11 cellular contexts compared by ENCODE assay signal in the genomic region with DNA sequence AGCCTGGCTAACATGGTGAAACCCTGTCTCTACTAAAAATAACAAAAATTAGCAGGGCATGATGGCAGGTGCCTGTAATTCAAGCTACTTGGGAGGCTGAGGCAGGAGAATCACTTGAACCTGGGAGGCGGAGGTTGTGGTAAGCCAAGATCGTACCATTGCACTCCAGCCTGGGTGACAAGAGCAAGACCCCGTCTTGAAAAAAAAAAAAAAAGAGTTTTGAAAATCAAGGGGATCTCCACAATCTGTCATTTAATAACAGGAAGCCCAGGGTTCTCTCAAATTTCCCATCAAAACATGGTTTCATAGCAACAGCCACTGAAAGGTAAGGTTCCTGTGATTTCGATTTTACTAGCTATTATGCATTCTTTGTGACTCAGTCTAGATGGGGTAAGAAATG. TPM values are rescaled to one million over a fixed set of nuclear protein-coding genes. Genes with fewer than 3 reads are reported as not detected.
DNase-seq lines count a peak whose midpoint lies in the region; ATAC-seq and TF ChIP-seq lines count a peak whose summit lies in the region.
"Not testable (repeated sequence)": the region's sequence is repeated elsewhere in the genome, so short reads cannot be mapped to it uniquely, and the experiment has no call there.
"Had no signal": no experiment of that assay in that cellular context is flagged by ENCODE, and none has a peak within 500 bp of the region (broad histone marks: within the 10 kb centered on the region; RNA-seq: fewer than 3 reads in every experiment).

No MANE protein-coding gene starts in this region.

- H3K36me3 Mint-ChIP-seq in activated CD8-positive, alpha-beta memory T cell treated with anti-CD3 and anti-CD28 coated beads, Interleukin-2, amount 10 ng/mL, durations not matched to agents 7 days and 5 days: not testable (repeated sequence)
- H3K36me3 Mint-ChIP-seq in stimulated activated effector memory CD8-positive, alpha-beta T cell treated with anti-CD3 and anti-CD28 coated beads, Interleukin-12 subunit alpha, Interleukin-12 subunit beta, amount 100 ng/mL, for 72 hours: peaks cover 28% of the 10 kb centered on the region

- H3K27ac ChIP-seq in brain microvascular endothelial cell: not testable (repeated sequence)

- H3K36me3 ChIP-seq in brain microvascular endothelial cell (replicated peaks): not testable (repeated sequence)

- ATAC-seq in GM19351 (IDR thresholded peaks at IDR 0.05; ENCODE audit: unreplicated experiment) (peak; percentile 76), HG02623 (IDR thresholded peaks at IDR 0.05; ENCODE audit: unreplicated experiment) (peak; percentile 74), HG03280 (IDR thresholded peaks at IDR 0.05; ENCODE audit: unreplicated experiment) (peak; percentile 78), SK-N-SH treated with all-trans-retinoic acid at 6 μM for 48 hours (peak; percentile 22; the same call in 1 of the 3 replicates)
- ATAC-seq in activated CD8-positive, alpha-beta memory T cell treated with anti-CD3 and anti-CD28 coated beads, Interleukin-2, amount 10 ng/mL, durations not matched to agents 7 days and 5 days: peak; percentile 89
- ATAC-seq in stimulated activated effector memory CD8-positive, alpha-beta T cell treated with anti-CD3 and anti-CD28 coated beads, Interleukin-12 subunit alpha, Interleukin-12 subunit beta, amount 100 ng/mL, for 72 hours: peak; percentile 95

- H3K27me3 ChIP-seq in brain microvascular endothelial cell (replicated peaks): not testable (repeated sequence)

- H3K27me3 Mint-ChIP-seq in activated CD8-positive, alpha-beta memory T cell treated with anti-CD3 and anti-CD28 coated beads, Interleukin-2, amount 10 ng/mL, durations not matched to agents 7 days and 5 days: not testable (repeated sequence)

- not testable (repeated sequence) for H3K4me3 ChIP-seq in GM12864 (ENCODE audit: low read depth, low read length); brain microvascular endothelial cell (ENCODE audit: low read depth, low read length)

- H3K4me3 Mint-ChIP-seq in activated CD8-positive, alpha-beta memory T cell treated with anti-CD3 and anti-CD28 coated beads, Interleukin-2, amount 10 ng/mL, durations not matched to agents 7 days and 5 days: peak overlapping the region; percentile 64
- H3K4me3 Mint-ChIP-seq in stimulated activated effector memory CD8-positive, alpha-beta T cell treated with anti-CD3 and anti-CD28 coated beads, Interleukin-12 subunit alpha, Interleukin-12 subunit beta, amount 100 ng/mL, for 72 hours: peak overlapping the region; percentile 64

- CTCF ChIA-PET in activated CD8-positive, alpha-beta memory T cell treated with anti-CD3 and anti-CD28 coated beads, Interleukin-2, amount 10 ng/mL, durations not matched to agents 7 days and 5 days (lab: Charles Lee): interaction anchor here (0.7 to 4.3 kb wide), 10 partner anchors 9 to 466 kb away, joined by 3 to 23 read pairs (median 4); a partner anchor contains a TSS

- not testable (repeated sequence) for H3K9me3 Mint-ChIP-seq in activated CD8-positive, alpha-beta memory T cell treated with anti-CD3 and anti-CD28 coated beads, Interleukin-2, amount 10 ng/mL, durations not matched to agents 7 days and 5 days (ENCODE audit: low read depth); stimulated activated effector memory CD8-positive, alpha-beta T cell treated with anti-CD3 and anti-CD28 coated beads, Interleukin-12 subunit alpha, Interleukin-12 subunit beta, amount 100 ng/mL, for 72 hours

- TF ChIP-seq CTCF in GM12864 (IDR thresholded peaks at IDR 0.05; ENCODE audit: low read depth, low read length, missing control alignments); brain microvascular endothelial cell (IDR thresholded peaks at IDR 0.05; ENCODE audit: low read depth, low read length, missing control alignments): not testable (repeated sequence)

- peaks cover 62% of the 10 kb centered on the region for H3K4me1 Mint-ChIP-seq in activated CD8-positive, alpha-beta memory T cell treated with anti-CD3 and anti-CD28 coated beads, Interleukin-2, amount 10 ng/mL, durations not matched to agents 7 days and 5 days
- peaks cover 67% of the 10 kb centered on the region for H3K4me1 Mint-ChIP-seq in stimulated activated effector memory CD8-positive, alpha-beta T cell treated with anti-CD3 and anti-CD28 coated beads, Interleukin-12 subunit alpha, Interleukin-12 subunit beta, amount 100 ng/mL, for 72 hours

- DNase-seq in GM12864 (ENCODE audit: low read depth): peak; percentile 52
- peak; percentile 78 for DNase-seq in activated CD8-positive, alpha-beta memory T cell treated with anti-CD3 and anti-CD28 coated beads, Interleukin-2, amount 10 ng/mL, durations not matched to agents 7 days and 5 days
- peak; percentile 13 for DNase-seq in brain microvascular endothelial cell
- DNase-seq in stimulated activated effector memory CD8-positive, alpha-beta T cell treated with anti-CD3 and anti-CD28 coated beads, Interleukin-12 subunit alpha, Interleukin-12 subunit beta, amount 100 ng/mL, for 72 hours (ENCODE audit: low spot score in 2 of 2): peak in 1 of 2 donors; percentile 80

- in situ Hi-C loops in brain microvascular endothelial cell (cut with HindIII; ENCODE audit: low pct_ligation_motif_present, low sequenced_read_pairs): not testable (repeated sequence)

- peak overlapping the region; percentile 88 for H3K27ac Mint-ChIP-seq in activated CD8-positive, alpha-beta memory T cell treated with anti-CD3 and anti-CD28 coated beads, Interleukin-2, amount 10 ng/mL, durations not matched to agents 7 days and 5 days
- peak overlapping the region; percentile 94 for H3K27ac Mint-ChIP-seq in stimulated activated effector memory CD8-positive, alpha-beta T cell treated with anti-CD3 and anti-CD28 coated beads, Interleukin-12 subunit alpha, Interleukin-12 subunit beta, amount 100 ng/mL, for 72 hours

RNA-seq across cellular contexts. Expression of a gene that starts 10.0 kb away (rescaled TPM):
- 10 to 100 TPM; 25.3 to 37.5 TPM for total RNA-seq in activated CD8-positive, alpha-beta memory T cell treated with anti-CD3 and anti-CD28 coated beads, Interleukin-2, amount 10 ng/mL, durations not matched to agents 7 days and 5 days
- total RNA-seq: glomerular endothelial cell, kidney epithelial cell, PC-9 had no signal

RNA-seq across cellular contexts. Expression of a gene that starts 51.0 kb away (rescaled TPM):
- 10 to 100 TPM; 17.8 to 18.7 TPM for total RNA-seq in activated CD8-positive, alpha-beta memory T cell treated with anti-CD3 and anti-CD28 coated beads, Interleukin-2, amount 10 ng/mL, durations not matched to agents 7 days and 5 days

Comparison
In these comparisons a context has a peak if more than half of its experiments do, and no peak if none do; other contexts are left out.
1. ATAC-seq: peak in every context shown above with its lines; median percentile 95 in stimulated activated effector memory CD8-positive, alpha-beta T cell treated with anti-CD3 and anti-CD28 coated beads, Interleukin-12 subunit alpha, Interleukin-12 subunit beta, amount 100 ng/mL, for 72 hours; 89 in activated CD8-positive, alpha-beta memory T cell treated with anti-CD3 and anti-CD28 coated beads, Interleukin-2, amount 10 ng/mL, durations not matched to agents 7 days and 5 days; 78 in HG03280; 76 in GM19351; 74 in HG02623; 22 in SK-N-SH treated with all-trans-retinoic acid at 6 μM for 48 hours.